ENCODE assay signal across 9 cellular contexts in the genomic region with DNA sequence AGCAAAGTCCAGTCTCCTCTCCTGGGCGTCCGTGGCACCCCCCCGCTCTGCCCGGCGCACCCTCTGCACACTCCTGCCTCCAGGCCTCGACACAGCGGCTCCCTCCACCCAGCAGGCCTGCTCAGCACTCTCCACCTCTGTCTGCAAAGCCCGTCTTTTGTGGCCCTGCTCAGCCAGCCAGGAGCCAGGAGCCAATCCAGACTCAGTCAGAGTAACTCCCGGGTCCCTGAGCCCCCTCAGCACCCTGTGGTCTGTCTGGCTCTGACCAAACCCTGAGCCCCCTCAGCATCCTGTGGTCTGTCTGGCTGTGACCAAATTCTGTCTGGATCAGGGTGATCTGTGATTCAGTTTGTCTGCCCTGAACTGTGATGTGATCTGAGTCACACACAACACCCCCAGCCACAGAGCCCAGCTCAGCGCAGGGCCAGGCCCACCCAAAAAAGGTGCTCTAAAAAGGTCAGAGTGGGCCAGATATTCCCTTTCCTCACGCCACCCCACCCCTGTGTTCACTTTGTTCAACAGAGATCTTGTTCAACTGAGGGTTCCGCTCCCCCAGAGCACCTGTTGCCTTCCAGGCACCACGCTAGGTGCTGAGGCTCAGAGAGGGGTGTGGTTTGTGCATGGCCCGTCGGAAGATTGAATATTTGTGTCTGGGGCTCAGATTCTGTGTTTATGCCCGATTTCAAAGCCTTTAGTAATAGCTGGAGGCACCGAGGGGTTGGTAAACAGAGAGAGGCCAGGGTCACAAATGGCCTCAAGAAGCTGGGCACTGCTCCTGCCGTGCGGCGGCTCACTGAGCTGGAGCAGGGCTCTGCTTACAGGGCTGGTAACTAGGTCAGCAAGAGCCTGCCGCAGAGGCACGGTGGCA. TPM values are rescaled to one million over a fixed set of nuclear protein-coding genes. Genes with fewer than 3 reads are reported as not detected.
DNase-seq lines count a peak whose midpoint lies in the region; ATAC-seq and TF ChIP-seq lines count a peak whose summit lies in the region.
"Had no signal": no experiment of that assay in that cellular context is flagged by ENCODE, and none has a peak within 500 bp of the region (broad histone marks: within the 10 kb centered on the region; RNA-seq: fewer than 3 reads in every experiment).

No MANE protein-coding gene starts in this region.

- H3K27me3 ChIP-seq in HAP-1 (ENCODE audit: low read depth): no peaks in the 10 kb centered on the region

- no peak for TF ChIP-seq CTCF in fibroblast of the aortic adventitia (IDR thresholded peaks at IDR 0.05; ENCODE audit: insufficient read depth, low read length)

- no peak overlapping the region for H3K4me3 ChIP-seq in fibroblast of the aortic adventitia (ENCODE audit: low read depth, low read length)
- no peak overlapping the region for H3K4me3 ChIP-seq in HAP-1
- H3K4me3 ChIP-seq: SK-N-MC had no signal

- H3K9me3 ChIP-seq in HAP-1: no peaks in the 10 kb centered on the region

- H3K36me3 ChIP-seq in HAP-1 (replicated peaks): no peaks in the 10 kb centered on the region

- in situ Hi-C loops in HAP-1 (cut with MboI; ENCODE audit: low sequenced_read_pairs): no loop called here

- no peak for ATAC-seq in HG03095 (IDR thresholded peaks at IDR 0.05; ENCODE audit: unreplicated experiment)

- no peaks in the 10 kb centered on the region for H3K4me1 ChIP-seq in HAP-1

- DNase-seq in HuH-7.5 (ENCODE audit: low spot score): peak; percentile 20
- peak; percentile 21 to 53 for DNase-seq in activated CD8-positive, alpha-beta memory T cell treated with anti-CD3 and anti-CD28 coated beads for 1 hour (ENCODE audit: extremely low read depth in 1 of 2, low read depth in 1 of 2)
- DNase-seq in fibroblast of the aortic adventitia (ENCODE audit: low read depth): peak; percentile 14
- peak; percentile 35 to 48 for DNase-seq in stimulated activated CD8-positive, alpha-beta memory T cell treated with anti-CD3 and anti-CD28 coated beads, Interleukin-4, amount 100 ng/mL, for 1 hour (ENCODE audit: low read depth in 2 of 2, low spot score in 1 of 2)
- no peak for DNase-seq in NCI-H748 (lab: John Stamatoyannopoulos, UW; ENCODE audit: unreplicated experiment)
- no peak for DNase-seq in HAP-1 (ENCODE audit: low spot score in 2 of 2)
- no peak for DNase-seq in ecto neural progenitor cell (ENCODE audit: low spot score)

RNA-seq across cellular contexts. Expression of a gene that starts 5.9 kb away (rescaled TPM):
- total RNA-seq in fibroblast of the aortic adventitia (ENCODE audit: low replicate concordance): 19.7 and 37.4 TPM in 2 replicates

RNA-seq across cellular contexts. Expression of a gene that starts 50.9 kb away (rescaled TPM):
- total RNA-seq in fibroblast of the aortic adventitia (ENCODE audit: low replicate concordance): 17.1 and 22.9 TPM in 2 replicates

Comparison
In these comparisons a context has a peak if more than half of its experiments do, and no peak if none do; other contexts are left out.
1. DNase-seq: peak in HuH-7.5 (single experiment), activated CD8-positive, alpha-beta memory T cell treated with anti-CD3 and anti-CD28 coated beads for 1 hour (2 of 2), fibroblast of the aortic adventitia (single experiment) and stimulated activated CD8-positive, alpha-beta memory T cell treated with anti-CD3 and anti-CD28 coated beads, Interleukin-4, amount 100 ng/mL, for 1 hour (2 of 2); none in NCI-H748 (single experiment), HAP-1 (0 of 2) and ecto neural progenitor cell (single experiment).